In genomic region chr16:4443271-4443670, GRCh38 we compare ENCODE assay signal across 14 cellular contexts. TPM values are rescaled to one million over a fixed set of nuclear protein-coding genes. Genes with fewer than 3 reads are reported as not detected.
DNase-seq lines count a peak whose midpoint lies in the region; ATAC-seq and TF ChIP-seq lines count a peak whose summit lies in the region.
"Had no signal": no experiment of that assay in that cellular context is flagged by ENCODE, and none has a peak within 500 bp of the region (broad histone marks: within the 10 kb centered on the region; RNA-seq: fewer than 3 reads in every experiment).

No MANE protein-coding gene starts in this region.

- TF ChIP-seq CTCF in endothelial cell (IDR thresholded peaks at IDR 0.05; ENCODE audit: unreplicated experiment), result no peak

- H3K27ac Mint-ChIP-seq in activated T-cell treated with anti-CD3 and anti-CD28 coated beads, Interleukin-2, amount 50 U/mL, for 24 hours, result peak overlapping the region; percentile 6
- peak overlapping the region; percentile 42 for H3K27ac Mint-ChIP-seq in activated T-helper 17 cell treated with anti-CD3 and anti-CD28 coated beads, Interleukin-2, amount 50 U/mL, for 72 hours
- H3K27ac Mint-ChIP-seq in endothelial cell (ENCODE audit: unreplicated experiment), result no peak overlapping the region
- H3K27ac Mint-ChIP-seq: B cell; CD8-positive, alpha-beta T cell had no signal

- H3K27me3 Mint-ChIP-seq in activated T-cell treated with anti-CD3 and anti-CD28 coated beads, Interleukin-2, amount 50 U/mL, for 24 hours, result no peaks in the 10 kb centered on the region
- no peaks in the 10 kb centered on the region for H3K27me3 Mint-ChIP-seq in activated T-cell treated with anti-CD3 and anti-CD28 coated beads, Interleukin-2, amount 50 U/mL, for 4 hours (ENCODE audit: low read depth)
- no peaks in the 10 kb centered on the region for H3K27me3 Mint-ChIP-seq in activated T-helper 17 cell treated with anti-CD3 and anti-CD28 coated beads, Interleukin-2, amount 50 U/mL, for 72 hours
- peaks cover 2% of the 10 kb centered on the region for H3K27me3 Mint-ChIP-seq in endothelial cell (ENCODE audit: unreplicated experiment)
- H3K27me3 Mint-ChIP-seq: B cell had no signal

- no peak overlapping the region for H3K4me3 Mint-ChIP-seq in activated T-cell treated with anti-CD3 and anti-CD28 coated beads, Interleukin-2, amount 50 U/mL, for 24 hours
- no peak overlapping the region for H3K4me3 Mint-ChIP-seq in activated T-cell treated with anti-CD3 and anti-CD28 coated beads, Interleukin-2, amount 50 U/mL, for 4 hours
- H3K4me3 Mint-ChIP-seq in activated T-helper 17 cell treated with anti-CD3 and anti-CD28 coated beads, Interleukin-2, amount 50 U/mL, for 72 hours, result no peak overlapping the region
- H3K4me3 Mint-ChIP-seq in endothelial cell (ENCODE audit: unreplicated experiment), result peak overlapping the region; percentile 56
- H3K4me3 Mint-ChIP-seq: B cell; CD8-positive, alpha-beta T cell had no signal

- peaks cover 99% of the 10 kb centered on the region for H3K36me3 Mint-ChIP-seq in activated T-cell treated with anti-CD3 and anti-CD28 coated beads, Interleukin-2, amount 50 U/mL, for 24 hours (ENCODE audit: low read depth)
- H3K36me3 Mint-ChIP-seq in activated T-cell treated with anti-CD3 and anti-CD28 coated beads, Interleukin-2, amount 50 U/mL, for 4 hours (ENCODE audit: insufficient read depth), result peaks cover 40% of the 10 kb centered on the region
- H3K36me3 Mint-ChIP-seq in activated T-helper 17 cell treated with anti-CD3 and anti-CD28 coated beads, Interleukin-2, amount 50 U/mL, for 72 hours (ENCODE audit: low read depth), result peaks cover 100% of the 10 kb centered on the region
- peaks cover 45% of the 10 kb centered on the region for H3K36me3 Mint-ChIP-seq in endothelial cell (ENCODE audit: low read depth, unreplicated experiment)

- no peaks in the 10 kb centered on the region for H3K9me3 Mint-ChIP-seq in activated T-cell treated with anti-CD3 and anti-CD28 coated beads, Interleukin-2, amount 50 U/mL, for 24 hours
- H3K9me3 Mint-ChIP-seq in activated T-cell treated with anti-CD3 and anti-CD28 coated beads, Interleukin-2, amount 50 U/mL, for 4 hours, result no peaks in the 10 kb centered on the region
- no peaks in the 10 kb centered on the region for H3K9me3 Mint-ChIP-seq in activated T-helper 17 cell treated with anti-CD3 and anti-CD28 coated beads, Interleukin-2, amount 50 U/mL, for 72 hours
- H3K9me3 Mint-ChIP-seq in endothelial cell (ENCODE audit: unreplicated experiment), result no peaks in the 10 kb centered on the region
- H3K9me3 Mint-ChIP-seq: CD8-positive, alpha-beta T cell had no signal

- ATAC-seq in activated T-cell treated with anti-CD3 and anti-CD28 coated beads, Interleukin-2, amount 50 U/mL, for 4 hours, result no peak
- no peak for ATAC-seq in activated T-helper 17 cell treated with anti-CD3 and anti-CD28 coated beads, Interleukin-2, amount 50 U/mL, for 72 hours (replicated peaks)
- no peak for ATAC-seq in GM18868 (IDR thresholded peaks at IDR 0.05; ENCODE audit: unreplicated experiment)
- ATAC-seq: CD8-positive, alpha-beta T cell; HepG2 had no signal

- DNase-seq in activated T-cell treated with anti-CD3 and anti-CD28 coated beads, Interleukin-2, amount 50 U/mL, for 24 hours, result no peak
- no peak for DNase-seq in activated T-cell treated with anti-CD3 and anti-CD28 coated beads, Interleukin-2, amount 50 U/mL, for 4 hours
- DNase-seq in endothelial cell (ENCODE audit: low spot score) (no peak), hepatic stellate cell (ENCODE audit: low spot score) (no peak)
- DNase-seq: Calu3; CD8-positive, alpha-beta T cell; DMS79 treated with DMSO at 0.1 percent for 48 hours; GF-D8; GOT3; H7 had no signal

- no peaks in the 10 kb centered on the region for H3K4me1 Mint-ChIP-seq in activated T-cell treated with anti-CD3 and anti-CD28 coated beads, Interleukin-2, amount 50 U/mL, for 24 hours (ENCODE audit: low read depth)
- peaks cover 5% of the 10 kb centered on the region for H3K4me1 Mint-ChIP-seq in activated T-cell treated with anti-CD3 and anti-CD28 coated beads, Interleukin-2, amount 50 U/mL, for 4 hours (ENCODE audit: low read depth)
- no peaks in the 10 kb centered on the region for H3K4me1 Mint-ChIP-seq in activated T-helper 17 cell treated with anti-CD3 and anti-CD28 coated beads, Interleukin-2, amount 50 U/mL, for 72 hours
- no peaks in the 10 kb centered on the region for H3K4me1 Mint-ChIP-seq in endothelial cell (ENCODE audit: unreplicated experiment)
- H3K4me1 Mint-ChIP-seq: B cell had no signal

RNA-seq across cellular contexts. Expression of gene DNAJA3, which starts 17.6 kb away (rescaled TPM):
- total RNA-seq in activated T-cell treated with anti-CD3 and anti-CD28 coated beads, Interleukin-2, amount 50 U/mL, for 4 hours, result 100 to 1,000 TPM; 108 to 124 (median 123) TPM
- 10 to 100 TPM; 50.3 to 81.1 TPM for total RNA-seq in activated T-helper 17 cell treated with anti-CD3 and anti-CD28 coated beads, Interleukin-2, amount 50 U/mL, for 72 hours
- 32.0 TPM for total RNA-seq in endothelial cell (ENCODE audit: unreplicated experiment)

RNA-seq across cellular contexts. Expression of gene CORO7, which starts 26.9 kb away (rescaled TPM):
- total RNA-seq in activated T-cell treated with anti-CD3 and anti-CD28 coated beads, Interleukin-2, amount 50 U/mL, for 4 hours, result 10 to 100 TPM; 75.8 to 79.9 (median 76.4) TPM
- 100 to 1,000 TPM in 1 of 2 donors, 10 to 100 TPM in 1; 82.6 to 114 TPM for total RNA-seq in activated T-helper 17 cell treated with anti-CD3 and anti-CD28 coated beads, Interleukin-2, amount 50 U/mL, for 72 hours
- 103 TPM for total RNA-seq in endothelial cell (ENCODE audit: unreplicated experiment)

RNA-seq across cellular contexts. Expression of gene NMRAL1, which starts 31.2 kb away (rescaled TPM):
- total RNA-seq in activated T-cell treated with anti-CD3 and anti-CD28 coated beads, Interleukin-2, amount 50 U/mL, for 4 hours, result 10 to 100 TPM; 29.6 to 45.2 (median 41.5) TPM
- 10 to 100 TPM; 56.5 to 63.2 TPM for total RNA-seq in activated T-helper 17 cell treated with anti-CD3 and anti-CD28 coated beads, Interleukin-2, amount 50 U/mL, for 72 hours
- 35.3 TPM for total RNA-seq in endothelial cell (ENCODE audit: unreplicated experiment)

RNA-seq across cellular contexts. Expression of gene HMOX2, which starts 32.9 kb away (rescaled TPM):
- total RNA-seq in activated T-cell treated with anti-CD3 and anti-CD28 coated beads, Interleukin-2, amount 50 U/mL, for 4 hours, result 10 to 100 TPM; 79.9 to 85.3 (median 83.1) TPM
- 10 to 100 TPM; 60.0 to 92.1 TPM for total RNA-seq in activated T-helper 17 cell treated with anti-CD3 and anti-CD28 coated beads, Interleukin-2, amount 50 U/mL, for 72 hours
- 225 TPM for total RNA-seq in endothelial cell (ENCODE audit: unreplicated experiment)
